1 cellular context compared by ENCODE assay signal in genomic region chr16:69520800-69521602, GRCh38.
TF ChIP-seq lines count a peak whose summit lies in the region.

No MANE protein-coding gene starts in this region.

TF ChIP-seq in HepG2, 621 proteins besides CTCF, POLR2A, EP300 and RAD21 (continued from another document and continues in another):
- TF ChIP-seq ZEB1 (IDR thresholded peaks at IDR 0.05; ENCODE audit: insufficient replicate concordance, low read depth), result peak; percentile 55
- TF ChIP-seq, protein P1, sequence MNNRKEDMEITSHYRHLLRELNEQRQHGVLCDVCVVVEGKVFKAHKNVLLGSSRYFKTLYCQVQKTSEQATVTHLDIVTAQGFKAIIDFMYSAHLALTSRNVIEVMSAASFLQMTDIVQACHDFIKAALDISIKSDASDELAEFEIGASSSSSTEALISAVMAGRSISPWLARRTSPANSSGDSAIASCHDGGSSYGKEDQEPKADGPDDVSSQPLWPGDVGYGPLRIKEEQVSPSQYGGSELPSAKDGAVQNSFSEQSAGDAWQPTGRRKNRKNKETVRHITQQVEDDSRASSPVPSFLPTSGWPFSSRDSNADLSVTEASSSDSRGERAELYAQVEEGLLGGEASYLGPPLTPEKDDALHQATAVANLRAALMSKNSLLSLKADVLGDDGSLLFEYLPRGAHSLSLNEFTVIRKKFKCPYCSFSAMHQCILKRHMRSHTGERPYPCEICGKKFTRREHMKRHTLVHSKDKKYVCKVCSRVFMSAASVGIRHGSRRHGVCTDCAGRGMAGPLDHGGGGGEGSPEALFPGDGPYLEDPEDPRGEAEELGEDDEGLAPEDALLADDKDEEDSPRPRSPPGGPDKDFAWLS (CRISPR knock-in tag; IDR thresholded peaks at IDR 0.05; ENCODE audit: borderline replicate concordance), result no peak
- TF ChIP-seq PHF5A (CRISPR knock-in tag; IDR thresholded peaks at IDR 0.05; ENCODE audit: low read depth, unreplicated experiment), result peak; percentile 18
- TF ChIP-seq, protein P2, sequence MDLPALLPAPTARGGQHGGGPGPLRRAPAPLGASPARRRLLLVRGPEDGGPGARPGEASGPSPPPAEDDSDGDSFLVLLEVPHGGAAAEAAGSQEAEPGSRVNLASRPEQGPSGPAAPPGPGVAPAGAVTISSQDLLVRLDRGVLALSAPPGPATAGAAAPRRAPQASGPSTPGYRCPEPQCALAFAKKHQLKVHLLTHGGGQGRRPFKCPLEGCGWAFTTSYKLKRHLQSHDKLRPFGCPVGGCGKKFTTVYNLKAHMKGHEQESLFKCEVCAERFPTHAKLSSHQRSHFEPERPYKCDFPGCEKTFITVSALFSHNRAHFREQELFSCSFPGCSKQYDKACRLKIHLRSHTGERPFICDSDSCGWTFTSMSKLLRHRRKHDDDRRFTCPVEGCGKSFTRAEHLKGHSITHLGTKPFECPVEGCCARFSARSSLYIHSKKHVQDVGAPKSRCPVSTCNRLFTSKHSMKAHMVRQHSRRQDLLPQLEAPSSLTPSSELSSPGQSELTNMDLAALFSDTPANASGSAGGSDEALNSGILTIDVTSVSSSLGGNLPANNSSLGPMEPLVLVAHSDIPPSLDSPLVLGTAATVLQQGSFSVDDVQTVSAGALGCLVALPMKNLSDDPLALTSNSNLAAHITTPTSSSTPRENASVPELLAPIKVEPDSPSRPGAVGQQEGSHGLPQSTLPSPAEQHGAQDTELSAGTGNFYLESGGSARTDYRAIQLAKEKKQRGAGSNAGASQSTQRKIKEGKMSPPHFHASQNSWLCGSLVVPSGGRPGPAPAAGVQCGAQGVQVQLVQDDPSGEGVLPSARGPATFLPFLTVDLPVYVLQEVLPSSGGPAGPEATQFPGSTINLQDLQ (CRISPR knock-in tag; IDR thresholded peaks at IDR 0.05), result no peak
- TF ChIP-seq NKX3-1 (CRISPR knock-in tag; IDR thresholded peaks at IDR 0.05), result 0 out of 2 replicates have a peak, but pooled peaks have one; percentile 55
- TF ChIP-seq ZNF724P (CRISPR knock-in tag; IDR thresholded peaks at IDR 0.05; ENCODE audit: borderline replicate concordance), result no peak
- TF ChIP-seq TCF7L2 (IDR thresholded peaks at IDR 0.05; ENCODE audit: low read depth, low read length), result no peak
- 0 out of 2 replicates have a peak, but pooled peaks have one; percentile 47 for TF ChIP-seq RFXAP (CRISPR knock-in tag; IDR thresholded peaks at IDR 0.05; ENCODE audit: borderline replicate concordance)
- TF ChIP-seq ATF1 (CRISPR knock-in tag; IDR thresholded peaks at IDR 0.05), result no peak
- no peak for TF ChIP-seq CC2D1A (CRISPR knock-in tag; IDR thresholded peaks at IDR 0.05)
- TF ChIP-seq ZBTB1 (CRISPR knock-in tag; IDR thresholded peaks at IDR 0.05; ENCODE audit: borderline replicate concordance), result no peak
- TF ChIP-seq FOXP1 (IDR thresholded peaks at IDR 0.05), result no peak
- peak; percentile 31; the same call in 1 of the 2 replicates for TF ChIP-seq FOXP1 (CRISPR knock-in tag; IDR thresholded peaks at IDR 0.05)
- no peak for TF ChIP-seq NCOA2 (CRISPR knock-in tag; IDR thresholded peaks at IDR 0.05)
- TF ChIP-seq ZNF30 (CRISPR knock-in tag; IDR thresholded peaks at IDR 0.05), result no peak
- TF ChIP-seq MEIS1 (CRISPR knock-in tag; IDR thresholded peaks at IDR 0.05; ENCODE audit: borderline replicate concordance), result 0 out of 2 replicates have a peak, but pooled peaks have one; percentile 55
- TF ChIP-seq, protein P3, sequence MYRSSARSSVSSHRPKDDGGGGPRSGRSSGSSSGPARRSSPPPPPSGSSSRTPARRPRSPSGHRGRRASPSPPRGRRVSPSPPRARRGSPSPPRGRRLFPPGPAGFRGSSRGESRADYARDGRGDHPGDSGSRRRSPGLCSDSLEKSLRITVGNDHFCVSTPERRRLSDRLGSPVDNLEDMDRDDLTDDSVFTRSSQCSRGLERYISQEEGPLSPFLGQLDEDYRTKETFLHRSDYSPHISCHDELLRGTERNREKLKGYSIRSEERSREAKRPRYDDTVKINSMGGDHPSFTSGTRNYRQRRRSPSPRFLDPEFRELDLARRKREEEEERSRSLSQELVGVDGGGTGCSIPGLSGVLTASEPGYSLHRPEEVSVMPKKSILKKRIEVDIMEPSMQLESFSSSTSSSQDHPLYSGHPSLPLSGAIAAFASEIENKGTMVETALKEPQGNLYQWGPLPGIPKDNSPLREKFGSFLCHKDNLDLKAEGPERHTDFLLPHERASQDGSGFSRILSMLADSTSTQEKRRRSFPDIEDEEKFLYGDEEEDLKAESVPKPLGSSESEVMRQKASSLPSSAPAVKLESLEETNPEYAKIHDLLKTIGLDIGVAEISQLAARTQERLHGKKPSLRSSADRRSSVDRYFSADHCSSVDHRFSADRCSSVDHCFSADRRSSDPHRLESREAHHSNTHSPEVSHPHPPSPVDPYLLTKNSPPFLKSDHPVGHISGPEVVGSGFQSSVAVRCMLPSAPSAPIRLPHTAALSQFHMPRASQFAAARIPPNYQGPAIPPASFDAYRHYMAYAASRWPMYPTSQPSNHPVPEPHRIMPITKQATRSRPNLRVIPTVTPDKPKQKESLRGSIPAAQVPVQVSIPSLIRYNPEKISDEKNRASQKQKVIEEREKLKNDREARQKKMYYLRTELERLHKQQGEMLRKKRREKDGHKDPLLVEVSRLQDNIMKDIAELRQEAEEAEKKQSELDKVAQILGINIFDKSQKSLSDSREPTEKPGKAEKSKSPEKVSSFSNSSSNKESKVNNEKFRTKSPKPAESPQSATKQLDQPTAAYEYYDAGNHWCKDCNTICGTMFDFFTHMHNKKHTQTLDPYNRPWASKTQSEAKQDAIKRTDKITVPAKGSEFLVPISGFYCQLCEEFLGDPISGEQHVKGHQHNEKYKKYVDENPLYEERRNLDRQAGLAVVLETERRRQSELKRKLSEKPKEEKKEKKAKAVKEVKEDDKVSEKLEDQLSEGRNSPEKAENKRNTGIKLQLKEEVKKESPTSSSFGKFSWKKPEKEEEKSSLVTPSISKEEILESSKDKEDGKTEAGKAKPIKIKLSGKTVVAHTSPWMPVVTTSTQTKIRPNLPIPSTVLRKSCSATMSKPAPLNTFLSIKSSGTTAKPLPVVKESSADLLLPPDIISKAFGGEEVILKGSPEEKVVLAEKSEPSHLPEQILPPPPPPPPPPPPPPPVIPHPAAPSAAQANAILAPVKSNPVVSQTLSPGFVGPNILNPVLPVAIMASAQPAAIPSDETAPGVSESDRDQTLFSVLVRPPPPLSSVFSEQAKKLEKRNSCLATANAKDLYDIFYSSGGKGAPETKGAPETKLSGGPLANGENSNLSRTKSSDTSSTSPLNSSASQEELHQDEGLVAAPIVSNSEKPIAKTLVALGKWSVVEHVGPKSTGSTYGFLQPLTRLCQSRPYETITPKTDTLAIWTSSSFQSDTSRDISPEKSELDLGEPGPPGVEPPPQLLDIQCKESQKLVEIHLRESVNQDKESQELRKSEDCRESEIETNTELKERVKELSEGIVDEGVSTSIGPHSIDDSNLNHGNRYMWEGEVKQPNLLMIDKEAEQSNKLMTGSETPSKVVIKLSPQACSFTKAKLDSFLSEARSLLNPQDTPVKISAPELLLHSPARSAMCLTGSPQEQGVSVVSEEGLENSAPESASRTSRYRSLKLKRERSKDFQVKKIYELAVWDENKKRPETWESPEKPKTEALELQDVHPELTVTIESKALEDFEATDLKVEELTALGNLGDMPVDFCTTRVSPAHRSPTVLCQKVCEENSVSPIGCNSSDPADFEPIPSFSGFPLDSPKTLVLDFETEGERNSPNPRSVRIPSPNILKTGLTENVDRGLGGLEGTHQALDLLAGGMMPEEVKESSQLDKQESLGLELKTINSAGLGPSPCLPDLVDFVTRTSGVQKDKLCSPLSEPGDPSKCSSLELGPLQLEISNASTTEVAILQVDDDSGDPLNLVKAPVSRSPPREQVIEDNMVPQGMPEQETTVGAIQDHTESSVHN (CRISPR knock-in tag; IDR thresholded peaks at IDR 0.05), result no peak
- peak; percentile 15; the same call in 1 of the 2 replicates for TF ChIP-seq TAF1 (CRISPR knock-in tag; IDR thresholded peaks at IDR 0.05)
- TF ChIP-seq ZNF256 (CRISPR knock-in tag; conservative IDR thresholded peaks at IDR 0.05), result 0 out of 2 replicates have a peak, but pooled peaks have one; percentile 23
- 0 out of 2 replicates have a peak, but pooled peaks have one; percentile 66 for TF ChIP-seq ZSCAN29 (CRISPR knock-in tag; conservative IDR thresholded peaks at IDR 0.05)
- no peak for TF ChIP-seq MYNN (CRISPR knock-in tag; IDR thresholded peaks at IDR 0.05; ENCODE audit: low read depth)
- peak; percentile 45 for TF ChIP-seq POLR2AphosphoS5 (IDR thresholded peaks at IDR 0.05; ENCODE audit: low read depth, low read length)
- no peak for TF ChIP-seq ZMYM4 (CRISPR knock-in tag; IDR thresholded peaks at IDR 0.05)
- 0 out of 2 replicates have a peak, but pooled peaks have one; percentile 16 for TF ChIP-seq TCF7 (IDR thresholded peaks at IDR 0.05; ENCODE audit: low read depth)
- TF ChIP-seq ZFAT (CRISPR knock-in tag; conservative IDR thresholded peaks at IDR 0.05), result no peak
- TF ChIP-seq ZSCAN31 (CRISPR knock-in tag; IDR thresholded peaks at IDR 0.05; ENCODE audit: low read depth), result 0 out of 2 replicates have a peak, but pooled peaks have one; percentile 18
- TF ChIP-seq NFAT5 (CRISPR knock-in tag; IDR thresholded peaks at IDR 0.05), result no peak
- TF ChIP-seq STAG1 (CRISPR knock-in tag; IDR thresholded peaks at IDR 0.05), result 0 out of 2 replicates have a peak, but pooled peaks have one; percentile 8
- peak; percentile 80; the same call in 1 of the 2 replicates for TF ChIP-seq ZNF264 (CRISPR knock-in tag; IDR thresholded peaks at IDR 0.05)
- TF ChIP-seq RBFOX2 (IDR thresholded peaks at IDR 0.05; ENCODE audit: low read depth, low read length), result peak; percentile 31; the same call in 1 of the 2 replicates
- TF ChIP-seq ZNF761 (CRISPR knock-in tag; conservative IDR thresholded peaks at IDR 0.05), result peak; percentile 58; the same call in 1 of the 2 replicates
- TF ChIP-seq SKI (IDR thresholded peaks at IDR 0.05; ENCODE audit: partially characterized antibody), result no peak
- TF ChIP-seq SPEN (CRISPR knock-in tag; IDR thresholded peaks at IDR 0.05; ENCODE audit: low read depth), result no peak
- 0 out of 2 replicates have a peak, but pooled peaks have one; percentile 23 for TF ChIP-seq ZNF749 (CRISPR knock-in tag; IDR thresholded peaks at IDR 0.05; ENCODE audit: borderline replicate concordance)
- no peak for TF ChIP-seq PRDM15 (CRISPR knock-in tag; IDR thresholded peaks at IDR 0.05)
- 0 out of 2 replicates have a peak, but pooled peaks have one; percentile 27 for TF ChIP-seq ZNF788 (CRISPR knock-in tag; IDR thresholded peaks at IDR 0.05; ENCODE audit: borderline replicate concordance)
- TF ChIP-seq HDAC6 (IDR thresholded peaks at IDR 0.05; ENCODE audit: low read depth, low read length), result no peak
